ENCODE assay signal across 19 cellular contexts in genomic region chr3:6204891-6205290, GRCh38.
DNase-seq lines count a peak whose midpoint lies in the region; ATAC-seq and TF ChIP-seq lines count a peak whose summit lies in the region.
"Had no signal": no experiment of that assay in that cellular context is flagged by ENCODE, and none has a peak within 500 bp of the region (broad histone marks: within the 10 kb centered on the region; RNA-seq: fewer than 3 reads in every experiment).

No MANE protein-coding gene starts in this region.

- H2AFZ ChIP-seq in neural progenitor cell (replicated peaks) = no peak overlapping the region
- H2AFZ ChIP-seq: GM23248 had no signal

- peak; percentile 53 for ATAC-seq in HG03159 (IDR thresholded peaks at IDR 0.05; ENCODE audit: unreplicated experiment)
- no peak for ATAC-seq in left ventricle myocardium superior
- ATAC-seq in GM21825 (IDR thresholded peaks at IDR 0.05; ENCODE audit: unreplicated experiment) = no peak
- ATAC-seq: left lobe of liver had no signal

- no peaks in the 10 kb centered on the region for H3K36me3 Mint-ChIP-seq in neural progenitor cell
- H3K36me3 Mint-ChIP-seq: CD4-positive, alpha-beta memory T cell had no signal

- no peak overlapping the region for H3K4me3 Mint-ChIP-seq in neural progenitor cell
- H3K4me3 Mint-ChIP-seq: activated naive CD4-positive, alpha-beta T cell treated with anti-CD3 and anti-CD28 coated beads for 36 hours; CD4-positive, alpha-beta memory T cell had no signal

- no peaks in the 10 kb centered on the region for H3K9me3 Mint-ChIP-seq in neural progenitor cell
- H3K9me3 Mint-ChIP-seq: activated naive CD4-positive, alpha-beta T cell treated with anti-CD3 and anti-CD28 coated beads for 36 hours had no signal

- no peaks in the 10 kb centered on the region for H3K9me3 ChIP-seq in neural progenitor cell (ENCODE audit: low read depth)
- H3K9me3 ChIP-seq: esophagus squamous epithelium had no signal

- H4K20me1 ChIP-seq in neural progenitor cell (ENCODE audit: low read depth) = no peaks in the 10 kb centered on the region

- H3K9ac ChIP-seq in neural progenitor cell = no peak overlapping the region
- H3K9ac ChIP-seq: GM23248 had no signal

- H3F3A ChIP-seq in neural progenitor cell (ENCODE audit: low read depth) = no peaks in the 10 kb centered on the region

- no peak overlapping the region for H3K27ac Mint-ChIP-seq in neural progenitor cell
- H3K27ac Mint-ChIP-seq: activated naive CD4-positive, alpha-beta T cell treated with anti-CD3 and anti-CD28 coated beads for 36 hours; CD4-positive, alpha-beta memory T cell; progenitor cell of endocrine pancreas had no signal

- no peaks in the 10 kb centered on the region for H3K36me3 ChIP-seq in neural progenitor cell
- H3K36me3 ChIP-seq: esophagus squamous epithelium had no signal

- peak; percentile 39 for DNase-seq in OCI-M1 (lab: John Stamatoyannopoulos, UW)
- no peak for DNase-seq in neural progenitor cell (ENCODE audit: low spot score)
- no peak for DNase-seq in left ventricle myocardium superior
- no peak for DNase-seq in COR-L47 (lab: John Stamatoyannopoulos, UW)
- DNase-seq: activated CD4-positive, alpha-beta T cell treated with anti-CD3 and anti-CD28 coated beads for 1 hour; activated CD8-positive, alpha-beta memory T cell treated with anti-CD3 and anti-CD28 coated beads, Interleukin-2, amount 50 U/mL, for 4 hours; activated naive CD4-positive, alpha-beta T cell treated with anti-CD3 and anti-CD28 coated beads for 36 hours; CD4-positive, alpha-beta memory T cell; dermis blood vessel endothelial cell; esophagus squamous epithelium; GM23248; KG1; NCI-H187 treated with DMSO at 0.1 percent for 48 hours; NCI-H524 had no signal

- no peaks in the 10 kb centered on the region for H3K27me3 Mint-ChIP-seq in neural progenitor cell (ENCODE audit: insufficient read depth, low read depth)
- H3K27me3 Mint-ChIP-seq: CD4-positive, alpha-beta memory T cell; progenitor cell of endocrine pancreas had no signal

- no peaks in the 10 kb centered on the region for H3K4me1 ChIP-seq in neural progenitor cell
- H3K4me1 ChIP-seq: esophagus squamous epithelium had no signal

- H3K27ac ChIP-seq in neural progenitor cell = no peak overlapping the region
- H3K27ac ChIP-seq: esophagus squamous epithelium, GM23248 had no signal

- peak; percentile 15 for TF ChIP-seq CTCF in GM12873 (IDR thresholded peaks at IDR 0.05; ENCODE audit: insufficient read depth, low read depth, low read length, missing control alignments)
- TF ChIP-seq CTCF in neural progenitor cell (IDR thresholded peaks at IDR 0.05) = peak; percentile 51

- no peak overlapping the region for H3K4me3 ChIP-seq in neural progenitor cell
- H3K4me3 ChIP-seq: esophagus squamous epithelium, GM23248 had no signal

- H3K4me2 ChIP-seq in neural progenitor cell = no peak overlapping the region

- H3K27me3 ChIP-seq in neural progenitor cell = no peaks in the 10 kb centered on the region
- H3K27me3 ChIP-seq: esophagus squamous epithelium had no signal

- no peaks in the 10 kb centered on the region for H3K4me1 Mint-ChIP-seq in neural progenitor cell
- H3K4me1 Mint-ChIP-seq: CD4-positive, alpha-beta memory T cell had no signal

- no peaks in the 10 kb centered on the region for H3K79me2 ChIP-seq in neural progenitor cell (ENCODE audit: low read depth)

- intact Hi-C loops in left ventricle myocardium superior (cut with micrococcal nuclease) = no loop called here
